In the genomic region with DNA sequence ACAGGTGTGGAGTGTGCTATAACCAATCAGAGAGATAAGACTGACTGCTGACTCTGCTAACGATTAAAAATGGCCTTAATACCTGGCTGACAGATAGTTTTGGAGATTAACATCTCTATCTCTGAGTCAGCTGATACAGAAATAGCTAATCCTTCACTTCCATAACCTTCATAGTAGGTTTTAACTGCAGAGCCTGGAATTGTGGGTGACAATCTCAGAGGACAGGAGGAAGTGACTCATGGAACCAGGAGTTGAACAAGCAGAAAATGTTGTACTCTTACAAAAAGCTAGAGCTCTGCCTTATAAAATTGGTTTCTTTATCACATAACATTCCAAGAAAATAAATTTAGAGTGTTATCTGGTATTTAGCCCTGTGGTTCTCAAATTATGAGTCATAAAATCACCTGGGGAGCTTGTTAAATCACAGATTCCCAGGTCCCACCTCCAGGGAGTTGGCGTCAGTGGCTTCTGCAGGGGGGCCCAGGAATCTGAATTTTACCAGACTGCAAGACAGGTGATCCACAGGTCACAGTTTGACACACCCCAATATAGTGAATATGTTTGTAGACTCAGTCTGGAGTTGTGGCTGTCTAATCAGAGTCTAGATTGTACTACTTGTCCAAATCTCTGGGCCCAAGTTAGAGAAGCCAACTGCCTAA, we compare ENCODE assay signal across 14 cellular contexts. TPM values are rescaled to one million over a fixed set of nuclear protein-coding genes. Genes with fewer than 3 reads are reported as not detected.
DNase-seq lines count a peak whose midpoint lies in the region; ATAC-seq and TF ChIP-seq lines count a peak whose summit lies in the region.
"Had no signal": no experiment of that assay in that cellular context is flagged by ENCODE, and none has a peak within 500 bp of the region (broad histone marks: within the 10 kb centered on the region; RNA-seq: fewer than 3 reads in every experiment).

No MANE protein-coding gene starts in this region.

- no peak overlapping the region for H3K9ac ChIP-seq in mammary epithelial cell (ENCODE audit: insufficient read depth, low read length)
- H3K9ac ChIP-seq in mesendoderm (ENCODE audit: low read length): no peak overlapping the region

- H3K18ac ChIP-seq in mesendoderm (ENCODE audit: low read length): no peak overlapping the region

- H3K36me3 ChIP-seq in mammary epithelial cell (ENCODE audit: insufficient read depth, low read length) (peaks cover under 1% of the 10 kb centered on the region), mesendoderm (ENCODE audit: control insufficient read depth, insufficient read depth, low read length) (no peaks in the 10 kb centered on the region)

- H4K5ac ChIP-seq in mesendoderm (ENCODE audit: low read length): no peak overlapping the region

- H3K79me1 ChIP-seq in mesendoderm (ENCODE audit: low read length): no peaks in the 10 kb centered on the region

- H2BK15ac ChIP-seq in mesendoderm (replicated peaks; ENCODE audit: low read depth): no peak overlapping the region

- DNase-seq in COLO829 (ENCODE audit: low spot score): peak; percentile 8
- DNase-seq in HT-29 (ENCODE audit: low spot score): peak; percentile 62
- DNase-seq in mammary epithelial cell: peak; percentile 61
- peak; percentile 13 for DNase-seq in mesendoderm
- no peak for DNase-seq in T-helper 2 cell
- no peak for DNase-seq in DMS79 (lab: John Stamatoyannopoulos, UW)
- no peak for DNase-seq in cerebellum (ENCODE audit: low spot score)
- DNase-seq: activated T-cell treated with anti-CD3 and anti-CD28 coated beads, Interleukin-2, amount 50 U/mL, for 72 hours; Caco-2; cerebellar nuclear complex; glutamatergic neuron; NCI-H1930; psoas muscle had no signal

- H4K8ac ChIP-seq in mesendoderm (ENCODE audit: low read depth, low read length): no peak overlapping the region

- no peaks in the 10 kb centered on the region for H3K27me3 ChIP-seq in mammary epithelial cell (ENCODE audit: insufficient read depth, low read length)
- H3K27me3 ChIP-seq in mesendoderm (ENCODE audit: insufficient read depth, low read length, poor library complexity): no peaks in the 10 kb centered on the region

- no peak overlapping the region for H2BK120ac ChIP-seq in mesendoderm (ENCODE audit: low read depth, low read length)

- TF ChIP-seq CTCF in mammary epithelial cell (conservative IDR thresholded peaks at IDR 0.05 in 1 of 2, IDR thresholded peaks at IDR 0.05 in 1 of 2; ENCODE audit: extremely low read depth in 1 of 2, insufficient read depth in 1 of 2, low read depth in 1 of 2, low read length in 2 of 2): no peak

- peaks cover 21% of the 10 kb centered on the region for H3K4me1 ChIP-seq in mammary epithelial cell (ENCODE audit: insufficient read depth, low read length)
- no peaks in the 10 kb centered on the region for H3K4me1 ChIP-seq in mesendoderm (ENCODE audit: control insufficient read depth, low read depth, low read length)
- H3K4me1 ChIP-seq: Caco-2 had no signal

- no peak overlapping the region for H2BK5ac ChIP-seq in mesendoderm (ENCODE audit: low read length)

- no peaks in the 10 kb centered on the region for H3K9me3 ChIP-seq in mammary epithelial cell (replicated peaks; ENCODE audit: insufficient read depth, low read length)
- H3K9me3 ChIP-seq: Caco-2, psoas muscle had no signal

- peak overlapping the region; percentile 22 for H3K4me2 ChIP-seq in mammary epithelial cell (ENCODE audit: insufficient read depth, low read depth, low read length)
- no peak overlapping the region for H3K4me2 ChIP-seq in mesendoderm (ENCODE audit: low read length)

- CTCF ChIA-PET in mammary epithelial cell (lab: Charles Lee; ENCODE audit: low non-redundant PET): no interaction called here

- ATAC-seq in GM18909 (IDR thresholded peaks at IDR 0.05; ENCODE audit: poor library complexity, unreplicated experiment): no peak

- no peak overlapping the region for H2AK5ac ChIP-seq in mesendoderm (ENCODE audit: low read length)

- no peak overlapping the region for H2AFZ ChIP-seq in mammary epithelial cell (ENCODE audit: low read depth, low read length)

- 56% methylated on average over 2 of the region's 2 CpGs for WGBS in mammary epithelial cell (ENCODE audit: low coverage, missing lambda C conversion rate)
- no CpG with 5 or more reads among the region's 2 CpGs for WGBS in mesendoderm (ENCODE audit: extremely low coverage, insufficient coverage, low lambda C conversion rate)

- H3K56ac ChIP-seq in mesendoderm (ENCODE audit: low read length): no peak overlapping the region

- in situ Hi-C loops in mammary epithelial cell (cut with MboI; ENCODE audit: low sequenced_read_pairs in 2 of 2): loop anchor here (5.0 to 25.0 kb wide), 4 partner anchors 85 to 790 kb away; partner anchors contain the start of gene ABLIM3 (in 2 of the 2)

- no TSS peak for BruUV-seq in mammary epithelial cell (replicated peaks; lab: Mats Ljungman, UMichigan)

- H3K79me2 ChIP-seq in mammary epithelial cell (ENCODE audit: insufficient read depth, low read length): no peaks in the 10 kb centered on the region
- no peaks in the 10 kb centered on the region for H3K79me2 ChIP-seq in mesendoderm (ENCODE audit: control insufficient read depth, insufficient read depth, low read length)

- no peak overlapping the region for H3K4ac ChIP-seq in mesendoderm (ENCODE audit: low read depth, low read length)

- intact Hi-C loops in mammary epithelial cell (cut with micrococcal nuclease): no loop called here

- no peak overlapping the region for H3K27ac ChIP-seq in mammary epithelial cell (ENCODE audit: insufficient read depth, low read depth, low read length)
- no peak overlapping the region for H3K27ac ChIP-seq in mesendoderm (ENCODE audit: low read depth, low read length)
- H3K27ac ChIP-seq: psoas muscle had no signal

- H3K4me3 ChIP-seq in mammary epithelial cell (replicated peaks in 1 of 3; ENCODE audit: insufficient read depth in 1 of 3, low read depth in 2 of 3, low read length in 3 of 3) (no peak overlapping the region), mesendoderm (ENCODE audit: low read length) (no peak overlapping the region)
- H3K4me3 ChIP-seq: psoas muscle had no signal

- H4K20me1 ChIP-seq in mammary epithelial cell (ENCODE audit: insufficient read depth, low read length): no peaks in the 10 kb centered on the region

- no peak overlapping the region for H3K23ac ChIP-seq in mesendoderm (ENCODE audit: low read length)

- dilution Hi-C loops in mammary epithelial cell (cut with HindIII; ENCODE audit: low sequenced_read_pairs): no loop called here

RNA-seq across cellular contexts. Expression of gene AFAP1L1, which starts 44.4 kb away (rescaled TPM):
- total RNA-seq in HT-29 (2014; rRNA removed; shearing (Covaris generic)): 0.05 TPM in 1 of 2 replicates, not detected in the other
- total RNA-seq in mammary epithelial cell (10 to 100 TPM; 19.0 to 23.2 TPM), cerebellum (6.1 TPM)
- 6.3 TPM for polyA plus RNA-seq in mammary epithelial cell
- 18.6 TPM for polyA minus RNA-seq in mammary epithelial cell
- 2.1 TPM for polyA plus RNA-seq in mesendoderm (2013, experiment 1 of 2)
- polyA plus RNA-seq in mesendoderm (2013, experiment 2 of 2): 1.8 TPM

Comparison
In these comparisons a context has a peak if more than half of its experiments do, and no peak if none do; other contexts are left out.
1. DNase-seq: peak in COLO829 (single experiment), HT-29 (single experiment), mammary epithelial cell (single experiment) and mesendoderm (single experiment); none in T-helper 2 cell (0 of 5), DMS79 (single experiment) and cerebellum (single experiment).